8 cellular contexts compared by ENCODE assay signal in genomic region chr12:76085159-76085868, GRCh38. TPM values are rescaled to one million over a fixed set of nuclear protein-coding genes. Genes with fewer than 3 reads are reported as not detected.
DNase-seq lines count a peak whose midpoint lies in the region; ATAC-seq and TF ChIP-seq lines count a peak whose summit lies in the region.

No MANE protein-coding gene starts in this region.

- peaks cover 0 to 4% of the 10 kb centered on the region in 2 donors for H3K27me3 Mint-ChIP-seq in CD8-positive, alpha-beta memory T cell
- no peaks in the 10 kb centered on the region for H3K27me3 Mint-ChIP-seq in MCF 10A (ENCODE audit: insufficient read depth, unreplicated experiment)

- H3K27me3 ChIP-seq in CD8-positive, alpha-beta memory T cell (ENCODE audit: insufficient read depth, low read length, poor library complexity, severe bottlenecking): no peaks in the 10 kb centered on the region
- no peaks in the 10 kb centered on the region for H3K27me3 ChIP-seq in SJSA1 (replicated peaks)
- no peaks in the 10 kb centered on the region for H3K27me3 ChIP-seq in kidney epithelial cell (ENCODE audit: control insufficient read depth, insufficient read depth, low read length)

- peak; percentile 32 for ATAC-seq in GM18907 (IDR thresholded peaks at IDR 0.05; ENCODE audit: unreplicated experiment)
- ATAC-seq in HG03135 (IDR thresholded peaks at IDR 0.05; ENCODE audit: unreplicated experiment): peak; percentile 21
- ATAC-seq in HG03469 (IDR thresholded peaks at IDR 0.05; ENCODE audit: unreplicated experiment): no peak

- POLR2A ChIA-PET in CD8-positive, alpha-beta memory T cell (lab: Charles Lee): interaction anchor here (1.8 to 2.6 kb wide), 2 partner anchors 54 to 474 kb away, joined by 5 to 19 read pairs; partner anchors contain the start of genes OSBPL8 and PHLDA1
- POLR2A ChIA-PET in MCF 10A (lab: Yijun Ruan, JAX): interaction anchor here (0.6 to 0.7 kb wide), 3 partner anchors 54 to 364 kb away, joined by 3 to 4 read pairs (median 3); no protein-coding TSS in a partner anchor

- H3K4me3 ChIP-seq in CD8-positive, alpha-beta memory T cell (ENCODE audit: low read length): peak overlapping the region; percentile 68
- peak overlapping the region; percentile 91 for H3K4me3 ChIP-seq in SJSA1
- peak overlapping the region; percentile 98 for H3K4me3 ChIP-seq in kidney epithelial cell (ENCODE audit: low read depth, low read length)

- H3K9me3 Mint-ChIP-seq in CD8-positive, alpha-beta memory T cell: no peaks in the 10 kb centered on the region
- no peaks in the 10 kb centered on the region for H3K9me3 Mint-ChIP-seq in MCF 10A (ENCODE audit: unreplicated experiment)

- H3K27ac Mint-ChIP-seq in CD8-positive, alpha-beta memory T cell: peak overlapping the region; percentile 98 to 100 (median 99)
- H3K27ac Mint-ChIP-seq in MCF 10A (ENCODE audit: low read depth, unreplicated experiment): peak overlapping the region; percentile 86

- TF ChIP-seq CTCF in MCF 10A (IDR thresholded peaks at IDR 0.05; ENCODE audit: unreplicated experiment) (no peak), kidney epithelial cell (IDR thresholded peaks at IDR 0.05; ENCODE audit: insufficient read depth, low read length, poor library complexity, severe bottlenecking) (peak; percentile 46)

- peak in 4 of 5 donors; percentile 42 to 82 (median 57) for DNase-seq in CD8-positive, alpha-beta memory T cell
- DNase-seq in SJSA1 (ENCODE audit: low read depth in 1 of 2, low spot score in 2 of 2): no peak
- DNase-seq in MCF 10A (ENCODE audit: unreplicated experiment): no peak
- DNase-seq in kidney epithelial cell (ENCODE audit: low read depth): no peak
- peak; percentile 29 for DNase-seq in stimulated activated CD8-positive, alpha-beta memory T cell treated with anti-CD3 and anti-CD28 coated beads, Interleukin-15, amount 100 ng/mL, for 1 hour (ENCODE audit: low read depth)

- no peaks in the 10 kb centered on the region for H3K36me3 ChIP-seq in CD8-positive, alpha-beta memory T cell (ENCODE audit: insufficient read depth, low read length)
- H3K36me3 ChIP-seq in SJSA1 (peaks cover 33% of the 10 kb centered on the region), kidney epithelial cell (ENCODE audit: control insufficient read depth, insufficient read depth, low read length) (no peaks in the 10 kb centered on the region)

- peaks cover 38% of the 10 kb centered on the region for H3K4me1 ChIP-seq in CD8-positive, alpha-beta memory T cell (ENCODE audit: insufficient read depth, low read length)
- H3K4me1 ChIP-seq in SJSA1 (replicated peaks): peaks cover 22% of the 10 kb centered on the region

- H3K36me3 Mint-ChIP-seq in CD8-positive, alpha-beta memory T cell: peaks cover 0 to 14% (median 0%) of the 10 kb centered on the region in 3 donors
- peaks cover 21% of the 10 kb centered on the region for H3K36me3 Mint-ChIP-seq in MCF 10A (ENCODE audit: insufficient read depth, unreplicated experiment)

- H3K4me3 Mint-ChIP-seq in CD8-positive, alpha-beta memory T cell: peak overlapping the region; percentile 96 to 100 (median 98)
- H3K4me3 Mint-ChIP-seq in MCF 10A (ENCODE audit: unreplicated experiment): peak overlapping the region; percentile 86

- no TSS peak for BruUV-seq in MCF 10A (replicated peaks; lab: Mats Ljungman, UMichigan)

- H3K4me1 Mint-ChIP-seq in CD8-positive, alpha-beta memory T cell: peaks cover 42 to 55% (median 50%) of the 10 kb centered on the region in 3 donors
- H3K4me1 Mint-ChIP-seq in MCF 10A (ENCODE audit: insufficient read depth, unreplicated experiment): peaks cover 20% of the 10 kb centered on the region

- CTCF ChIA-PET in CD8-positive, alpha-beta memory T cell (lab: Charles Lee): no interaction called here
- CTCF ChIA-PET in MCF 10A (lab: Yijun Ruan, JAX): no interaction called here

- intact Hi-C loops in MCF 10A (cut with micrococcal nuclease): no loop called here

- peak overlapping the region; percentile 97 for H3K27ac ChIP-seq in CD8-positive, alpha-beta memory T cell (ENCODE audit: low read depth, low read length)
- H3K27ac ChIP-seq in SJSA1: peak overlapping the region; percentile 95

- H3K9me3 ChIP-seq in CD8-positive, alpha-beta memory T cell (ENCODE audit: low read length): no peaks in the 10 kb centered on the region
- H3K9me3 ChIP-seq in SJSA1 (replicated peaks): no peaks in the 10 kb centered on the region

RNA-seq across cellular contexts. Expression of gene NAP1L1, which starts 0.8 kb away (rescaled TPM):
- total RNA-seq in CD8-positive, alpha-beta memory T cell: 100 to 1,000 TPM; 926 to 964 TPM
- polyA plus RNA-seq in CD8-positive, alpha-beta memory T cell: 166 TPM
- 287 and 521 TPM in 2 replicates for total RNA-seq in SJSA1 (2014; rRNA removed; shearing (Covaris generic))
- total RNA-seq in MCF 10A (2022): 327 and 493 TPM in 2 replicates
- 500 and 574 TPM in 2 replicates for total RNA-seq in kidney epithelial cell

RNA-seq across cellular contexts. Expression of gene PHLDA1, which starts 53.7 kb away (rescaled TPM):
- total RNA-seq in CD8-positive, alpha-beta memory T cell: 10 to 100 TPM; 43.3 to 43.4 TPM
- 2.1 TPM for polyA plus RNA-seq in CD8-positive, alpha-beta memory T cell
- total RNA-seq in SJSA1 (2014; rRNA removed; shearing (Covaris generic)): 19.5 and 23.6 TPM in 2 replicates
- 183 and 203 TPM in 2 replicates for total RNA-seq in MCF 10A (2022)
- 111 and 113 TPM in 2 replicates for total RNA-seq in kidney epithelial cell

Comparison
In these comparisons a context has a peak if more than half of its experiments do, and no peak if none do; other contexts are left out.
1. DNase-seq: peak in CD8-positive, alpha-beta memory T cell (4 of 5) and stimulated activated CD8-positive, alpha-beta memory T cell treated with anti-CD3 and anti-CD28 coated beads, Interleukin-15, amount 100 ng/mL, for 1 hour (single experiment); none in SJSA1 (0 of 2), MCF 10A (single experiment) and kidney epithelial cell (single experiment).
2. Peak in every context shown above with its lines, with median percentiles within 50 percentile points of each other: H3K4me3 ChIP-seq.